Comparison of ENCODE assay signal across 15 cellular contexts in the genomic region with DNA sequence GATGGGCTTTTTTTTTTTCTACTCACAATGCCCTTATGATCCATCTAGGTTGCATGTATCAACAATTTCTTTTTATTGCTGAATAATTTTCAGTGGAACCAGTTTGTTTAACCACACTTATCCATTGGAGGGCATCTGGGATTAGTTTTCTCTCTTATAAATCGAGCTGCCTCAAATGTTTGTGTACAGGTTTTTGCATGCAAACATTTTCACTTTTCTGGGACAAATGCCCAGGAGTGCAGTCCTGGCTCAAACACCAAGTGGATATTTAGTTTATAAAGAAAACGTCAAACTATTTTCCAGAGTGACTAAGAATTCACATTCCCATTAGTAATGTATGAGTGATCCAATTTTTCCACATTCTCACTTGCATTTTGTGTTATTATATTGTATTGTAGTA.
DNase-seq lines count a peak whose midpoint lies in the region; ATAC-seq and TF ChIP-seq lines count a peak whose summit lies in the region.
"Had no signal": no experiment of that assay in that cellular context is flagged by ENCODE, and none has a peak within 500 bp of the region (broad histone marks: within the 10 kb centered on the region; RNA-seq: fewer than 3 reads in every experiment).

No MANE protein-coding gene starts in this region.

- TF ChIP-seq CTCF in fibroblast of mammary gland (conservative IDR thresholded peaks at IDR 0.05; ENCODE audit: control insufficient read depth, insufficient read depth, low read depth, low read length), result peak; percentile 10
- peak; percentile 36 for TF ChIP-seq CTCF in parathyroid adenoma (IDR thresholded peaks at IDR 0.05)

- no peak overlapping the region for H3K9ac ChIP-seq in parathyroid adenoma
- H3K9ac ChIP-seq: BLaER1 treated with 17β-estradiol and CSF1 and Interleukin-3, amounts not matched to agents 10 nM and 100 nM had no signal

- no peaks in the 10 kb centered on the region for H3K79me2 ChIP-seq in parathyroid adenoma

- H3K9me3 ChIP-seq in parathyroid adenoma (ENCODE audit: control insufficient read depth, low read length), result peaks cover 4% of the 10 kb centered on the region

- no peak for ATAC-seq in HG03442 (IDR thresholded peaks at IDR 0.05; ENCODE audit: unreplicated experiment)
- ATAC-seq: foreskin keratinocyte, HCT116, Right ventricle myocardium inferior had no signal

- H3K36me3 ChIP-seq in parathyroid adenoma (ENCODE audit: control insufficient read depth, insufficient read depth, low read length), result no peaks in the 10 kb centered on the region
- H3K36me3 ChIP-seq: BLaER1 treated with 17β-estradiol and CSF1 and Interleukin-3, amounts not matched to agents 10 nM and 100 nM had no signal

- H3K4me1 ChIP-seq in parathyroid adenoma, result no peaks in the 10 kb centered on the region
- H3K4me1 ChIP-seq: BLaER1 treated with 17β-estradiol and CSF1 and Interleukin-3, amounts not matched to agents 10 nM and 100 nM; foreskin keratinocyte had no signal

- no peak overlapping the region for H3K27ac ChIP-seq in parathyroid adenoma
- H3K27ac ChIP-seq: BLaER1 treated with 17β-estradiol and CSF1 and Interleukin-3, amounts not matched to agents 10 nM and 100 nM; foreskin keratinocyte had no signal

- H3K27me3 ChIP-seq in parathyroid adenoma (ENCODE audit: control insufficient read depth, insufficient read depth, low read length), result no peaks in the 10 kb centered on the region
- H3K27me3 ChIP-seq: BLaER1 treated with 17β-estradiol and CSF1 and Interleukin-3, amounts not matched to agents 10 nM and 100 nM; foreskin keratinocyte had no signal

- H2AFZ ChIP-seq in parathyroid adenoma, result no peak overlapping the region

- no peak overlapping the region for H3K4me3 ChIP-seq in fibroblast of mammary gland (ENCODE audit: control insufficient read depth, low read depth, low read length)
- no peak overlapping the region for H3K4me3 ChIP-seq in parathyroid adenoma (ENCODE audit: low read depth, low read length)
- H3K4me3 ChIP-seq: BLaER1 treated with 17β-estradiol and CSF1 and Interleukin-3, amounts not matched to agents 10 nM and 100 nM had no signal

- H3K4me2 ChIP-seq in parathyroid adenoma (ENCODE audit: low read length), result no peak overlapping the region
- H3K4me2 ChIP-seq: BLaER1 treated with 17β-estradiol and CSF1 and Interleukin-3, amounts not matched to agents 10 nM and 100 nM had no signal

- DNase-seq in EH (ENCODE audit: low read depth) (peak; percentile 89), M059J (ENCODE audit: low read depth) (peak; percentile 89), fibroblast of mammary gland (ENCODE audit: low read depth) (peak; percentile 81), GM19240 (ENCODE audit: insufficient read length, low spot score) (no peak), iPS-NIHi7 (ENCODE audit: extremely low spot score) (no peak)
- DNase-seq: activated naive CD4-positive, alpha-beta T cell treated with anti-CD3 and anti-CD28 coated beads, Interleukin-2, amount 50 U/mL, for 16 hours; NCI-H2029; nucleus accumbens; stimulated activated CD4-positive, alpha-beta T cell treated with anti-CD3 and anti-CD28 coated beads, Interleukin-4, amount 100 ng/mL, for 24 hours had no signal

Comparison
In these comparisons a context has a peak if more than half of its experiments do, and no peak if none do; other contexts are left out.
1. DNase-seq: peak in EH (single experiment), M059J (single experiment) and fibroblast of mammary gland (single experiment); none in GM19240 (single experiment) and iPS-NIHi7 (single experiment).